ENCODE assay signal across 11 cellular contexts in genomic region chr9:104232781-104233341, GRCh38.
DNase-seq lines count a peak whose midpoint lies in the region; ATAC-seq, FAIRE-seq and TF ChIP-seq lines count a peak whose summit lies in the region.
"Had no signal": no experiment of that assay in that cellular context is flagged by ENCODE, and none has a peak within 500 bp of the region (broad histone marks: within the 10 kb centered on the region; RNA-seq: fewer than 3 reads in every experiment).

No MANE protein-coding gene starts in this region.

- no peaks in the 10 kb centered on the region for H4K20me1 ChIP-seq in PC-9 (ENCODE audit: insufficient read depth)

- H3K27ac ChIP-seq in PC-9, result no peak overlapping the region
- H3K27ac ChIP-seq: lower lobe of right lung had no signal

- no peak overlapping the region for H3K4me3 ChIP-seq in fibroblast of the aortic adventitia (ENCODE audit: low read depth, low read length)
- H3K4me3 ChIP-seq in PC-9, result no peak overlapping the region
- H3K4me3 ChIP-seq: lower lobe of right lung had no signal

- intact Hi-C loops in PC-9 (cut with micrococcal nuclease; ENCODE audit: unreplicated experiment), result no loop called here

- no peak overlapping the region for H3K4me2 ChIP-seq in PC-9

- BruUV-seq in PC-9 (replicated peaks; lab: Mats Ljungman, UMichigan), result no TSS peak

- no peaks in the 10 kb centered on the region for H3K36me3 ChIP-seq in PC-9 (ENCODE audit: low read depth)
- H3K36me3 ChIP-seq: lower lobe of right lung had no signal

- no peaks in the 10 kb centered on the region for H3K9me3 ChIP-seq in PC-9 (ENCODE audit: insufficient read depth, low read depth)
- H3K9me3 ChIP-seq: lower lobe of right lung had no signal

- H3K9me2 ChIP-seq in PC-9 (ENCODE audit: insufficient read depth), result no peaks in the 10 kb centered on the region

- CTCF ChIA-PET in PC-9 (lab: Charles Lee), result no interaction called here

- DNase-seq in HTR-8/SVneo (ENCODE audit: insufficient read length, low spot score), result peak; percentile 4
- peak; percentile 23 for DNase-seq in amniotic stem cell (lab: John Stamatoyannopoulos, UW)
- DNase-seq in fibroblast of the aortic adventitia (ENCODE audit: low read depth), result peak; percentile 94
- no peak for DNase-seq in DMS53 treated with DMSO at 0.1 percent for 48 hours (lab: John Stamatoyannopoulos, UW; ENCODE audit: unreplicated experiment)
- DNase-seq in PC-9, result no peak
- DNase-seq: activated CD4-positive, alpha-beta T cell treated with anti-CD3 and anti-CD28 coated beads, Interleukin-2, amount 10 ng/mL, durations not matched to agents 24 days and 14 days; lower lobe of right lung; small intestine; T-helper 2 cell had no signal

- no peaks in the 10 kb centered on the region for H3K27me3 ChIP-seq in PC-9 (ENCODE audit: insufficient read depth, low read depth)

- H2AFZ ChIP-seq in PC-9, result no peak overlapping the region

- no peaks in the 10 kb centered on the region for H3F3A ChIP-seq in PC-9 (ENCODE audit: insufficient read depth, low read depth)

- POLR2A ChIA-PET in PC-9 (lab: Charles Lee; ENCODE audit: unreplicated experiment), result no interaction called here

- FAIRE-seq in HTR-8/SVneo (lab: Jason Lieb, UNC), result no peak
- FAIRE-seq: small intestine had no signal

- no peaks in the 10 kb centered on the region for H3K79me2 ChIP-seq in PC-9 (ENCODE audit: low read depth)

- TF ChIP-seq CTCF in fibroblast of the aortic adventitia (IDR thresholded peaks at IDR 0.05; ENCODE audit: insufficient read depth, low read length) (no peak), PC-9 (conservative IDR thresholded peaks at IDR 0.05) (no peak)

- no peaks in the 10 kb centered on the region for H3K4me1 ChIP-seq in PC-9 (replicated peaks; ENCODE audit: insufficient read depth)
- H3K4me1 ChIP-seq: lower lobe of right lung had no signal

- no peak for ATAC-seq in GM18867 (IDR thresholded peaks at IDR 0.05; ENCODE audit: unreplicated experiment)
- no peak for ATAC-seq in HG02763 (IDR thresholded peaks at IDR 0.05; ENCODE audit: unreplicated experiment)
- ATAC-seq: lower lobe of right lung had no signal

Comparison
In these comparisons a context has a peak if more than half of its experiments do, and no peak if none do; other contexts are left out.
1. DNase-seq: peak in HTR-8/SVneo (single experiment), amniotic stem cell (single experiment) and fibroblast of the aortic adventitia (single experiment); none in DMS53 treated with DMSO at 0.1 percent for 48 hours (single experiment) and PC-9 (0 of 2).